Comparison of ENCODE assay signal across 9 cellular contexts in genomic region chr9:129962376-129962765, GRCh38.
A peak's percentile ranks its signal among the peaks of the same experiment; 100 is the strongest.
DNase-seq lines count a peak whose midpoint lies in the region; ATAC-seq and TF ChIP-seq lines count a peak whose summit lies in the region.
"Had no signal": no experiment of that assay in that cellular context is flagged by ENCODE, and none has a peak within 500 bp of the region (broad histone marks: within the 10 kb centered on the region; RNA-seq: fewer than 3 reads in every experiment).

No MANE protein-coding gene starts in this region.

- peak overlapping the region; percentile 41 for H3K4me3 ChIP-seq in GM12864 (ENCODE audit: low read depth, low read length)
- peak overlapping the region; percentile 54 for H3K4me3 ChIP-seq in WI38 (ENCODE audit: low read depth, low read length)

- POLR2A ChIA-PET in GM10248 (lab: Yijun Ruan, JAX), result interaction anchor here (1.4 kb wide), 1 partner anchor 13 kb away, joined by 3 read pairs; no protein-coding TSS in a partner anchor

- CTCF ChIA-PET in GM10248 (lab: Yijun Ruan, JAX), result interaction anchor here (1.0 to 1.5 kb wide), 4 partner anchors 22 to 96 kb away, joined by 3 to 4 read pairs (median 4); no protein-coding TSS in a partner anchor

- peak; percentile 22 for ATAC-seq in sciatic nerve
- ATAC-seq in GM19397 (IDR thresholded peaks at IDR 0.05; ENCODE audit: unreplicated experiment), result no peak
- no peak for ATAC-seq in HG03097 (IDR thresholded peaks at IDR 0.05; ENCODE audit: low FRiP score, unreplicated experiment)
- ATAC-seq: HCT116 had no signal

- DNase-seq in GM12864 (ENCODE audit: low read depth), result no peak
- peak; percentile 42 for DNase-seq in foreskin melanocyte
- DNase-seq in sciatic nerve (ENCODE audit: low spot score), result no peak
- no peak for DNase-seq in Ammon's horn (ENCODE audit: low spot score)
- no peak for DNase-seq in GM10248 (ENCODE audit: extremely low spot score)

- TF ChIP-seq CTCF in GM12864 (IDR thresholded peaks at IDR 0.05; ENCODE audit: low read depth, low read length, missing control alignments) (no peak), WI38 (IDR thresholded peaks at IDR 0.05; ENCODE audit: low read depth, low read length) (no peak), GM10248 (IDR thresholded peaks at IDR 0.05; ENCODE audit: control extremely low read depth, extremely low read depth, low read depth, missing control alignments) (no peak)

- intact Hi-C loops in sciatic nerve (cut with DNase I), result no loop called here
